15 cellular contexts compared by ENCODE assay signal in genomic region chr18:25261768-25262167, GRCh38.
DNase-seq lines count a peak whose midpoint lies in the region; ATAC-seq and TF ChIP-seq lines count a peak whose summit lies in the region.
"Had no signal": no experiment of that assay in that cellular context is flagged by ENCODE, and none has a peak within 500 bp of the region (broad histone marks: within the 10 kb centered on the region; RNA-seq: fewer than 3 reads in every experiment).

No MANE protein-coding gene starts in this region.

- H3K27ac ChIP-seq in cardiac muscle cell, result peak overlapping the region; percentile 13
- H3K27ac ChIP-seq: 22Rv1, BLaER1 had no signal

- no peaks in the 10 kb centered on the region for H3K36me3 ChIP-seq in cardiac muscle cell
- H3K36me3 ChIP-seq: BLaER1 had no signal

- TF ChIP-seq CTCF in cardiac muscle cell (IDR thresholded peaks at IDR 0.05; ENCODE audit: low read depth, low read length) (no peak), astrocyte of the spinal cord (IDR thresholded peaks at IDR 0.05; ENCODE audit: low read depth, low read length) (no peak), nephron progenitor cell (IDR thresholded peaks at IDR 0.05) (no peak), GM10266 (IDR thresholded peaks at IDR 0.05; ENCODE audit: control insufficient read depth, insufficient read depth, low read depth, missing control alignments) (no peak)

- H3K27me3 Mint-ChIP-seq in nephron progenitor cell (ENCODE audit: low read depth, poor library complexity), result no peaks in the 10 kb centered on the region
- H3K27me3 Mint-ChIP-seq: CD4-positive, CD25-positive, alpha-beta regulatory T cell had no signal

- intact Hi-C loops in Right ventricle myocardium inferior (cut with DNase I), result no loop called here

- H3K9me3 ChIP-seq in cardiac muscle cell (ENCODE audit: low read depth), result no peaks in the 10 kb centered on the region
- H3K9me3 ChIP-seq: BLaER1 had no signal

- no peaks in the 10 kb centered on the region for H3K9me3 Mint-ChIP-seq in nephron progenitor cell

- no peaks in the 10 kb centered on the region for H3K27me3 ChIP-seq in cardiac muscle cell
- H3K27me3 ChIP-seq: BLaER1 had no signal

- H3K4me1 ChIP-seq in cardiac muscle cell (ENCODE audit: low read depth), result peaks cover 32% of the 10 kb centered on the region
- H3K4me1 ChIP-seq: BLaER1 had no signal

- in situ Hi-C loops in astrocyte of the spinal cord (cut with HindIII; ENCODE audit: low sequenced_read_pairs), result no loop called here

- H3K4me3 Mint-ChIP-seq in nephron progenitor cell, result no peak overlapping the region
- H3K4me3 Mint-ChIP-seq: CD4-positive, CD25-positive, alpha-beta regulatory T cell had no signal

- H3K4me3 ChIP-seq in cardiac muscle cell, result no peak overlapping the region
- H3K4me3 ChIP-seq in astrocyte of the spinal cord (ENCODE audit: low read depth, low read length), result no peak overlapping the region
- H3K4me3 ChIP-seq: BLaER1, GM12878 had no signal

- DNase-seq in cardiac muscle cell (ENCODE audit: low read depth in 1 of 2, low spot score in 1 of 2) (no peak), Right ventricle myocardium inferior (ENCODE audit: missing footprints) (no peak), astrocyte of the spinal cord (ENCODE audit: low read depth, low spot score) (peak; percentile 35), nephron progenitor cell (peak; percentile 21), GM19240 (ENCODE audit: insufficient read length, low spot score) (no peak), GM10266 (ENCODE audit: extremely low spot score) (no peak)
- DNase-seq in stimulated activated CD4-positive, alpha-beta T cell treated with anti-CD3 and anti-CD28 coated beads, Interleukin-4, amount 100 ng/mL, for 24 hours, result no peak
- DNase-seq: AML-193; CD4-positive, CD25-positive, alpha-beta regulatory T cell; DMS 273 treated with DMSO at 0.1 percent for 48 hours; HCEC 1CT had no signal

- ATAC-seq in Right ventricle myocardium inferior (no peak), GM21825 (IDR thresholded peaks at IDR 0.05; ENCODE audit: unreplicated experiment) (no peak)
- ATAC-seq: GM12878 had no signal

- peaks cover 59% of the 10 kb centered on the region for H3K36me3 Mint-ChIP-seq in nephron progenitor cell (ENCODE audit: low read depth)
- H3K36me3 Mint-ChIP-seq: CD4-positive, CD25-positive, alpha-beta regulatory T cell had no signal

- H3K4me1 Mint-ChIP-seq in nephron progenitor cell, result peaks cover 38% of the 10 kb centered on the region
- H3K4me1 Mint-ChIP-seq: CD4-positive, CD25-positive, alpha-beta regulatory T cell had no signal

- H3K27ac Mint-ChIP-seq in nephron progenitor cell, result peak overlapping the region; percentile 92
- H3K27ac Mint-ChIP-seq: CD4-positive, CD25-positive, alpha-beta regulatory T cell had no signal

Comparison
In these comparisons a context has a peak if more than half of its experiments do, and no peak if none do; other contexts are left out.
1. DNase-seq: peak in astrocyte of the spinal cord (single experiment) and nephron progenitor cell (single experiment); none in cardiac muscle cell (0 of 2), Right ventricle myocardium inferior (single experiment), GM19240 (single experiment), stimulated activated CD4-positive, alpha-beta T cell treated with anti-CD3 and anti-CD28 coated beads, Interleukin-4, amount 100 ng/mL, for 24 hours (single experiment) and GM10266 (single experiment).